Comparison of ENCODE assay signal across 11 cellular contexts in the genomic region with DNA sequence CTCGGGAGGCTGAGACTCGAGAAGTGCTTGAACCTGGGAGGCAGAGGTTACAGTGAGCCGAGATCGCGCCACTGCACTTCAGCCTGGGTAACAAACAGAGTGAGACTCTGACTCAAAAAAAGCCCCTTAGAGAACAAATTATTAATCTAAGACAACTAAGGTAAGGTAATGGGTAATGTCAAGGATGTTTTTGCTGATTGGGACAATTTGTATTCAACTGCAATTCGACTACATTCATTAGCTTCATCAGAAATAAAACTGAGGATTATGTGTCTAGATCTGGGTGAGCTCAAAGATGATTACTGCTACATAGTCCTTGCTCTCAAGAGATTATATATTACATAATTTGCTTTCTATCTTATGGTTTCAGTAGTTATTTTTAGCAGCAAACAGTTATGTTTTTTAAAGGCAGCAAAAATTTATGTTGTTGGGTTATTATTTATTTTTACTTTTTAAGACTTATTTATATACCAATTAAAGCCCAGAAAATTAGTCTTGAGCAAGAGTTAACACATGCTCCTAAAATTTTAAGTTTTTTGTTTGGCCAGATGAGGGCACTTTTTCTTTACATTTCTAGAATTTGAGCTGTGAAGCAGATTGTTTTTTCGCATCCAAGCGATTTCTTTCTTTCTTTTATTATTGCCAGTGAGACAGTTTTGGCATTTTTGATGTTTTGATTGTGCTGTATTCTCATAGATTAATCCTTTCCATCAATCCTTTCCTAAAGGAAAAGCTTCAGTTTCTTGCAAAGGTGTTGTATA. TPM values are rescaled to one million over a fixed set of nuclear protein-coding genes. Genes with fewer than 3 reads are reported as not detected.
DNase-seq lines count a peak whose midpoint lies in the region; ATAC-seq, FAIRE-seq and TF ChIP-seq lines count a peak whose summit lies in the region.
"Had no signal": no experiment of that assay in that cellular context is flagged by ENCODE, and none has a peak within 500 bp of the region (broad histone marks: within the 10 kb centered on the region; RNA-seq: fewer than 3 reads in every experiment).

No MANE protein-coding gene starts in this region.

- POLR2A ChIA-PET in HCT116 (lab: Charles Lee) = no interaction called here

- RAD21 ChIA-PET in HCT116 (lab: Charles Lee; ENCODE audit: low non-redundant PET in 1 of 2, low total read pairs in 2 of 2, uncharacterized antibody in 2 of 2, unreplicated experiment in 2 of 2) = no interaction called here

- FAIRE-seq in kidney (lab: Jason Lieb, UNC) = peak; percentile 44

- H3K36me3 ChIP-seq in HCT116 (ENCODE audit: control insufficient read depth in 1 of 2, insufficient read depth in 2 of 2, low read length in 2 of 2) (no peaks in the 10 kb centered on the region), adipocyte (ENCODE audit: control insufficient read depth, insufficient read depth, low read length, severe bottlenecking) (no peaks in the 10 kb centered on the region), kidney (ENCODE audit: control insufficient read depth in 1 of 2, insufficient read depth in 2 of 2, low read length in 2 of 2) (no peaks in the 10 kb centered on the region), suprapubic skin (no peaks in the 10 kb centered on the region)

- no peaks in the 10 kb centered on the region for H3K4me1 ChIP-seq in HCT116 (ENCODE audit: control insufficient read depth in 1 of 2, insufficient read depth in 2 of 2, low read length in 2 of 2)
- H3K4me1 ChIP-seq in adipocyte (ENCODE audit: control insufficient read depth, insufficient read depth, low read length) = peaks cover 10% of the 10 kb centered on the region
- H3K4me1 ChIP-seq in kidney (ENCODE audit: control insufficient read depth in 1 of 2, insufficient read depth in 1 of 2, low read depth in 1 of 2, low read length in 2 of 2) = peaks cover 4 to 16% of the 10 kb centered on the region in 2 donors
- H3K4me1 ChIP-seq in suprapubic skin = peaks cover 8% of the 10 kb centered on the region

- H3K27me3 ChIP-seq in HCT116 (ENCODE audit: insufficient read depth, low read length) (no peaks in the 10 kb centered on the region), adipocyte (replicated peaks; ENCODE audit: control insufficient read depth, insufficient read depth, low read length) (no peaks in the 10 kb centered on the region), suprapubic skin (no peaks in the 10 kb centered on the region)
- H3K27me3 ChIP-seq: esophagus squamous epithelium had no signal

- peaks cover 12% of the 10 kb centered on the region for H3K79me2 ChIP-seq in HCT116 (ENCODE audit: insufficient read depth, low read length)

- no TSS peak for BruUV-seq in HCT116 (replicated peaks; lab: Mats Ljungman, UMichigan)

- CTCF ChIA-PET in HCT116 (lab: Charles Lee) = interaction anchor here (0.9 to 1.1 kb wide), 2 partner anchors 320 to 932 kb away, joined by 3 read pairs; no protein-coding TSS in a partner anchor

- no peak overlapping the region for H3K4me3 ChIP-seq in HCT116 (replicated peaks in 1 of 2; ENCODE audit: low read depth in 1 of 2, low read length in 2 of 2)
- H3K4me3 ChIP-seq in adipocyte (ENCODE audit: low read length) = no peak overlapping the region
- H3K4me3 ChIP-seq in kidney (ENCODE audit: low read length in 2 of 2) = no peak overlapping the region
- no peak overlapping the region for H3K4me3 ChIP-seq in suprapubic skin
- H3K4me3 ChIP-seq: esophagus squamous epithelium had no signal

- H3K9me3 ChIP-seq in HCT116 (ENCODE audit: control insufficient read depth in 1 of 2, insufficient read depth in 1 of 2, low read depth in 1 of 2, low read length in 2 of 2) = no peaks in the 10 kb centered on the region
- H3K9me3 ChIP-seq in adipocyte (ENCODE audit: control insufficient read depth, low read length) = no peaks in the 10 kb centered on the region
- no peaks in the 10 kb centered on the region for H3K9me3 ChIP-seq in kidney (ENCODE audit: control insufficient read depth in 1 of 2, low read length in 2 of 2)
- no peaks in the 10 kb centered on the region for H3K9me3 ChIP-seq in suprapubic skin
- H3K9me3 ChIP-seq: esophagus squamous epithelium had no signal

- TF ChIP-seq POLR2A in HCT116 (IDR thresholded peaks at IDR 0.05; ENCODE audit: borderline replicate concordance, extremely low read depth, insufficient read depth, insufficient read length) (no peak), suprapubic skin (IDR thresholded peaks at IDR 0.05) (no peak)

- no peak overlapping the region for H3K4me2 ChIP-seq in HCT116 (ENCODE audit: low read length)

- peak; percentile 18; the same call in 1 of the 2 replicates for TF ChIP-seq RAD21 in HCT116 (IDR thresholded peaks at IDR 0.05; ENCODE audit: low read depth)

- H3K9me2 ChIP-seq in HCT116 (ENCODE audit: insufficient read depth) = no peaks in the 10 kb centered on the region

- H4K20me1 ChIP-seq in HCT116 (ENCODE audit: insufficient read depth) = no peaks in the 10 kb centered on the region

- H3K27ac ChIP-seq in C4-2B (no peak overlapping the region), HCT116 (ENCODE audit: low read depth, low read length) (no peak overlapping the region), kidney (ENCODE audit: low read depth in 2 of 2, low read length in 2 of 2) (no peak overlapping the region), suprapubic skin (no peak overlapping the region)
- H3K27ac ChIP-seq: esophagus squamous epithelium had no signal

- no peak overlapping the region for H3K9ac ChIP-seq in HCT116 (ENCODE audit: low read length)
- H3K9ac ChIP-seq in adipocyte (ENCODE audit: low read length) = peak overlapping the region; percentile 5
- peak overlapping the region in 1 of 2 donors; percentile 30 for H3K9ac ChIP-seq in kidney (ENCODE audit: low read length in 2 of 2)

- WGBS in suprapubic skin = 82% methylated on average over 8 of the region's 8 CpGs

- intact Hi-C loops in HCT116 (cut with micrococcal nuclease) (loop anchor here (10.0 kb wide), 1 partner anchor 627 kb away; no protein-coding TSS in a partner anchor), kidney (cut with DNase I) (no loop called here)

- no peak for DNase-seq in HCT116 (ENCODE audit: low read depth, low spot score)
- peak; percentile 54 for DNase-seq in adipocyte (ENCODE audit: low read depth)
- no peak for DNase-seq in kidney
- DNase-seq in suprapubic skin (ENCODE audit: low spot score in 2 of 2) = no peak
- DNase-seq: activated CD4-positive, CD25-positive, alpha-beta regulatory T cell; esophagus squamous epithelium; mammary epithelial cell had no signal

- TF ChIP-seq EP300 in suprapubic skin (IDR thresholded peaks at IDR 0.05) = no peak

- peak; percentile 32 for TF ChIP-seq CTCF in C4-2B (conservative IDR thresholded peaks at IDR 0.05)
- TF ChIP-seq CTCF in HCT116 (IDR thresholded peaks at IDR 0.05 in 2 of 3, conservative IDR thresholded peaks at IDR 0.05 in 1 of 3; ENCODE audit: borderline replicate concordance in 1 of 3, insufficient read depth in 1 of 3, low read depth in 2 of 3, low read length in 2 of 3) = no peak
- TF ChIP-seq CTCF in kidney (IDR thresholded peaks at IDR 0.05; ENCODE audit: borderline replicate concordance, extremely low read depth, insufficient read depth) = peak; percentile 19
- TF ChIP-seq CTCF in suprapubic skin (IDR thresholded peaks at IDR 0.05) = no peak

- H2AFZ ChIP-seq in HCT116 (ENCODE audit: low read depth, low read length, poor library complexity, severe bottlenecking) = no peak overlapping the region

- ATAC-seq in HCT116 (no peak), GM18861 (IDR thresholded peaks at IDR 0.05; ENCODE audit: unreplicated experiment) (no peak), HG03045 (IDR thresholded peaks at IDR 0.05; ENCODE audit: unreplicated experiment) (no peak), HG03460 (IDR thresholded peaks at IDR 0.05; ENCODE audit: unreplicated experiment) (no peak)

TF ChIP-seq in HCT116, 20 proteins besides CTCF, POLR2A, EP300 and RAD21 (continues in another document):
- TF ChIP-seq CBX3 (IDR thresholded peaks at IDR 0.05; ENCODE audit: low read depth) = no peak
- TF ChIP-seq, protein P1, sequence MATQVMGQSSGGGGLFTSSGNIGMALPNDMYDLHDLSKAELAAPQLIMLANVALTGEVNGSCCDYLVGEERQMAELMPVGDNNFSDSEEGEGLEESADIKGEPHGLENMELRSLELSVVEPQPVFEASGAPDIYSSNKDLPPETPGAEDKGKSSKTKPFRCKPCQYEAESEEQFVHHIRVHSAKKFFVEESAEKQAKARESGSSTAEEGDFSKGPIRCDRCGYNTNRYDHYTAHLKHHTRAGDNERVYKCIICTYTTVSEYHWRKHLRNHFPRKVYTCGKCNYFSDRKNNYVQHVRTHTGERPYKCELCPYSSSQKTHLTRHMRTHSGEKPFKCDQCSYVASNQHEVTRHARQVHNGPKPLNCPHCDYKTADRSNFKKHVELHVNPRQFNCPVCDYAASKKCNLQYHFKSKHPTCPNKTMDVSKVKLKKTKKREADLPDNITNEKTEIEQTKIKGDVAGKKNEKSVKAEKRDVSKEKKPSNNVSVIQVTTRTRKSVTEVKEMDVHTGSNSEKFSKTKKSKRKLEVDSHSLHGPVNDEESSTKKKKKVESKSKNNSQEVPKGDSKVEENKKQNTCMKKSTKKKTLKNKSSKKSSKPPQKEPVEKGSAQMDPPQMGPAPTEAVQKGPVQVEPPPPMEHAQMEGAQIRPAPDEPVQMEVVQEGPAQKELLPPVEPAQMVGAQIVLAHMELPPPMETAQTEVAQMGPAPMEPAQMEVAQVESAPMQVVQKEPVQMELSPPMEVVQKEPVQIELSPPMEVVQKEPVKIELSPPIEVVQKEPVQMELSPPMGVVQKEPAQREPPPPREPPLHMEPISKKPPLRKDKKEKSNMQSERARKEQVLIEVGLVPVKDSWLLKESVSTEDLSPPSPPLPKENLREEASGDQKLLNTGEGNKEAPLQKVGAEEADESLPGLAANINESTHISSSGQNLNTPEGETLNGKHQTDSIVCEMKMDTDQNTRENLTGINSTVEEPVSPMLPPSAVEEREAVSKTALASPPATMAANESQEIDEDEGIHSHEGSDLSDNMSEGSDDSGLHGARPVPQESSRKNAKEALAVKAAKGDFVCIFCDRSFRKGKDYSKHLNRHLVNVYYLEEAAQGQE (IDR thresholded peaks at IDR 0.05; ENCODE audit: low read depth) = no peak
- no peak for TF ChIP-seq CEBPB (IDR thresholded peaks at IDR 0.05; ENCODE audit: low read depth)
- TF ChIP-seq POLR2AphosphoS5 (IDR thresholded peaks at IDR 0.05; ENCODE audit: low read depth, low read length) = no peak

RNA-seq across cellular contexts. Expression of gene PLEKHA5, which starts 52.3 kb away (rescaled TPM):
- total RNA-seq in HCT116 (2021; ENCODE audit: unreplicated experiment) (18.9 TPM), kidney (52.9 TPM), suprapubic skin (10 to 100 TPM; 25.8 to 65.5 (median 34.1) TPM)
- polyA plus RNA-seq in HCT116 (2012) = 7.0 and 8.6 TPM in 2 replicates
- polyA plus RNA-seq in kidney (ENCODE audit: insufficient read depth, low read depth, low replicate concordance) = 26.6 TPM

Comparison
In these comparisons a context has a peak if more than half of its experiments do, and no peak if none do; other contexts are left out.
1. CTCF ChIP-seq: peak in C4-2B (single experiment) and kidney (single experiment); none in HCT116 (0 of 3) and suprapubic skin (0 of 2).